ENCODE assay signal across 19 cellular contexts in genomic region chr5:106331415-106331814, GRCh38.
A peak's percentile ranks its signal among the peaks of the same experiment; 100 is the strongest.
DNase-seq lines count a peak whose midpoint lies in the region; ATAC-seq and TF ChIP-seq lines count a peak whose summit lies in the region.
"Had no signal": no experiment of that assay in that cellular context is flagged by ENCODE, and none has a peak within 500 bp of the region (broad histone marks: within the 10 kb centered on the region; RNA-seq: fewer than 3 reads in every experiment).

No MANE protein-coding gene starts in this region.

- H3K4ac ChIP-seq in mesenchymal stem cell (ENCODE audit: low read depth in 1 of 2, low read length in 2 of 2): no peak overlapping the region

- H3K23ac ChIP-seq in mesenchymal stem cell (ENCODE audit: low read length in 2 of 2): no peak overlapping the region

- H3K27ac ChIP-seq in mesenchymal stem cell (ENCODE audit: low read length, poor library complexity, severe bottlenecking) (no peak overlapping the region), substantia nigra (ENCODE audit: low read depth, low read length, poor library complexity, severe bottlenecking) (no peak overlapping the region)
- H3K27ac ChIP-seq: colonic mucosa, Peyer's patch, vagina, WERI-Rb-1 had no signal

- DNase-seq in AG09309 (ENCODE audit: low read depth): peak; percentile 97
- DNase-seq in HT1080 (ENCODE audit: low read depth): peak; percentile 67
- DNase-seq in brain pericyte (ENCODE audit: low read depth, low spot score): peak; percentile 67
- peak; percentile 82 for DNase-seq in mesenchymal stem cell
- DNase-seq in substantia nigra (lab: John Stamatoyannopoulos, UW): no peak
- no peak for DNase-seq in AML-193 (lab: John Stamatoyannopoulos, UW)
- no peak for DNase-seq in RPMI8226
- DNase-seq: amygdala, BE2C, colonic mucosa, glutamatergic neuron, immature natural killer cell, KBM-7, NCI-H82, Peyer's patch, T-helper 1 cell, WERI-Rb-1 had no signal

- H3K9ac ChIP-seq in mesenchymal stem cell (ENCODE audit: low read length): no peak overlapping the region

- no peak overlapping the region for H2BK15ac ChIP-seq in mesenchymal stem cell (ENCODE audit: low read depth, poor library complexity, severe bottlenecking)

- H2BK5ac ChIP-seq in mesenchymal stem cell (ENCODE audit: low read depth, low read length, poor library complexity, severe bottlenecking): no peak overlapping the region

- no peak overlapping the region for H3K18ac ChIP-seq in mesenchymal stem cell (ENCODE audit: low read depth in 1 of 2, low read length in 2 of 2)

- TF ChIP-seq CTCF in AG09309 (IDR thresholded peaks at IDR 0.05; ENCODE audit: control insufficient read depth, insufficient read depth, low read depth, low read length, missing control alignments): no peak

- no peaks in the 10 kb centered on the region for H3K79me1 ChIP-seq in mesenchymal stem cell (replicated peaks; ENCODE audit: low read length, poor library complexity, severe bottlenecking)

- H2BK12ac ChIP-seq in mesenchymal stem cell (ENCODE audit: low read length in 2 of 2): no peak overlapping the region

- no peak for ATAC-seq in GM21423 (IDR thresholded peaks at IDR 0.05; ENCODE audit: unreplicated experiment)

- H3K14ac ChIP-seq in mesenchymal stem cell (ENCODE audit: low read length in 2 of 2): no peak overlapping the region

- H2AK5ac ChIP-seq in mesenchymal stem cell (ENCODE audit: low read length, severe bottlenecking): no peak overlapping the region

- H3K27me3 ChIP-seq in mesenchymal stem cell (ENCODE audit: control insufficient read depth in 1 of 2, insufficient read depth in 1 of 2, low read length in 2 of 2): no peaks in the 10 kb centered on the region
- H3K27me3 ChIP-seq: BE2C, colonic mucosa, Peyer's patch, vagina had no signal

- H3K36me3 ChIP-seq in mesenchymal stem cell (ENCODE audit: control insufficient read depth in 1 of 2, insufficient read depth in 2 of 2, low read depth in 1 of 2, low read length in 2 of 2): no peaks in the 10 kb centered on the region
- H3K36me3 ChIP-seq: BE2C, colonic mucosa, Peyer's patch, vagina, WERI-Rb-1 had no signal

- no peak overlapping the region for H4K91ac ChIP-seq in mesenchymal stem cell (ENCODE audit: low read length)

- no peak overlapping the region for H4K8ac ChIP-seq in mesenchymal stem cell (ENCODE audit: low read length)

- H3K4me3 ChIP-seq in AG09309 (ENCODE audit: control insufficient read depth, low read depth, low read length) (no peak overlapping the region), mesenchymal stem cell (ENCODE audit: insufficient read depth in 1 of 2, low read depth in 1 of 2, low read length in 2 of 2) (no peak overlapping the region)
- H3K4me3 ChIP-seq: colonic mucosa, Peyer's patch, vagina had no signal

- H3K9me3 ChIP-seq in mesenchymal stem cell (ENCODE audit: control insufficient read depth, low read length): peaks cover 8% of the 10 kb centered on the region
- H3K9me3 ChIP-seq: BE2C, colonic mucosa, Peyer's patch, vagina had no signal

- H2AFZ ChIP-seq in mesenchymal stem cell (ENCODE audit: low read depth, low read length): no peak overlapping the region

- H3K4me2 ChIP-seq in mesenchymal stem cell (ENCODE audit: low read length, poor library complexity, severe bottlenecking): no peak overlapping the region

- WGBS in mesenchymal stem cell: 100% methylated on average over 1 of the region's 2 CpGs

- H3K4me1 ChIP-seq in mesenchymal stem cell (ENCODE audit: control insufficient read depth, insufficient read depth, low read depth, low read length): no peaks in the 10 kb centered on the region
- H3K4me1 ChIP-seq: BE2C, colonic mucosa, Peyer's patch, vagina had no signal

- no peak overlapping the region for H2BK120ac ChIP-seq in mesenchymal stem cell (ENCODE audit: low read depth, low read length)

Comparison
In these comparisons a context has a peak if more than half of its experiments do, and no peak if none do; other contexts are left out.
1. DNase-seq: peak in AG09309 (single experiment), HT1080 (single experiment), brain pericyte (single experiment) and mesenchymal stem cell (single experiment); none in substantia nigra (0 of 49), AML-193 (0 of 2) and RPMI8226 (single experiment).